Comparison of ENCODE assay signal across 14 cellular contexts in genomic region chr15:87942316-87942715, GRCh38.
"Had no signal": no experiment of that assay in that cellular context is flagged by ENCODE, and none has a peak within 500 bp of the region (broad histone marks: within the 10 kb centered on the region; RNA-seq: fewer than 3 reads in every experiment).

No MANE protein-coding gene starts in this region.

- DNase-seq: Kasumi-1, MM.1S, NCI-H1048, NCI-H1105, NCI-H1436, NCI-H187, NCI-H2029, NCI-H2081 treated with DMSO at 0.1 percent for 48 hours, NCI-H2171 treated with DMSO at 0.1 percent for 48 hours, NCI-H526, SHP77 had no signal

- H3K4me3 ChIP-seq: K562 had no signal

- H3K4me2 ChIP-seq: KMS-11 had no signal

- H3K9ac ChIP-seq: KMS-11 had no signal

- H3K27ac ChIP-seq: HL-60, KMS-11 had no signal
